ENCODE assay signal across 18 cellular contexts in genomic region chr3:98581474-98581873, GRCh38. TPM values are rescaled to one million over a fixed set of nuclear protein-coding genes. Genes with fewer than 3 reads are reported as not detected.
A peak's percentile ranks its signal among the peaks of the same experiment; 100 is the strongest.
DNase-seq lines count a peak whose midpoint lies in the region; ATAC-seq, FAIRE-seq and TF ChIP-seq lines count a peak whose summit lies in the region.
"Had no signal": no experiment of that assay in that cellular context is flagged by ENCODE, and none has a peak within 500 bp of the region (broad histone marks: within the 10 kb centered on the region; RNA-seq: fewer than 3 reads in every experiment).

No MANE protein-coding gene starts in this region.

- no peak for TF ChIP-seq POLR2A in breast epithelium (IDR thresholded peaks at IDR 0.05)
- no peak for TF ChIP-seq POLR2A in GM12878 (IDR thresholded peaks at IDR 0.05; ENCODE audit: low read depth, low read length)

- no peaks in the 10 kb centered on the region for H3K9me3 Mint-ChIP-seq in MCF 10A (ENCODE audit: unreplicated experiment)
- H3K9me3 Mint-ChIP-seq in activated T-helper 1 cell treated with anti-CD3 and anti-CD28 coated beads, Interleukin-12 subunit alpha, Interleukin-12 subunit beta, Interleukin-2, Interleukin-4 antibody, amounts not matched to agents 30 ng/mL and 10 ng/mL and 1 ng/mL, durations not matched to agents 14 hours and 24 hours and 36 hours, result no peaks in the 10 kb centered on the region
- H3K9me3 Mint-ChIP-seq: H9 had no signal

- intact Hi-C loops in MCF 10A (cut with micrococcal nuclease), result no loop called here
- intact Hi-C loops in breast epithelium (cut with DNase I; ENCODE audit: low total_unique reads), result no loop called here
- intact Hi-C loops in GM12878 (cut with micrococcal nuclease; ENCODE audit: unreplicated experiment), result no loop called here
- intact Hi-C loops in activated T-helper 1 cell treated with anti-CD3 and anti-CD28 coated beads, Interleukin-12 subunit alpha, Interleukin-12 subunit beta, Interleukin-2, Interleukin-4 antibody, amounts not matched to agents 30 ng/mL and 10 ng/mL and 1 ng/mL, durations not matched to agents 14 hours and 24 hours and 36 hours (cut with micrococcal nuclease), result no loop called here

- H3K4me1 Mint-ChIP-seq in MCF 10A (ENCODE audit: insufficient read depth, unreplicated experiment), result peaks cover 24% of the 10 kb centered on the region
- H3K4me1 Mint-ChIP-seq in activated T-helper 1 cell treated with anti-CD3 and anti-CD28 coated beads, Interleukin-12 subunit alpha, Interleukin-12 subunit beta, Interleukin-2, Interleukin-4 antibody, amounts not matched to agents 30 ng/mL and 10 ng/mL and 1 ng/mL, durations not matched to agents 14 hours and 24 hours and 36 hours (ENCODE audit: low read depth), result peaks cover 62% of the 10 kb centered on the region

- H3K4me3 Mint-ChIP-seq in MCF 10A (ENCODE audit: unreplicated experiment), result no peak overlapping the region
- H3K4me3 Mint-ChIP-seq in activated T-helper 1 cell treated with anti-CD3 and anti-CD28 coated beads, Interleukin-12 subunit alpha, Interleukin-12 subunit beta, Interleukin-2, Interleukin-4 antibody, amounts not matched to agents 30 ng/mL and 10 ng/mL and 1 ng/mL, durations not matched to agents 14 hours and 24 hours and 36 hours, result no peak overlapping the region
- H3K4me3 Mint-ChIP-seq: H9 had no signal

- POLR2A ChIA-PET in MCF 10A (lab: Yijun Ruan, JAX), result interaction anchor here (1.0 kb wide), 1 partner anchor 11 kb away, joined by 5 read pairs; the partner anchor contains the start of gene CPOX
- POLR2A ChIA-PET in GM12878 (lab: Charles Lee), result interaction anchor here (1.1 to 1.4 kb wide), 2 partner anchors 9 to 12 kb away, joined by 3 to 6 read pairs; partner anchors contain the start of gene CPOX

- no peak for TF ChIP-seq EP300 in GM12878 (IDR thresholded peaks at IDR 0.05; ENCODE audit: borderline replicate concordance in 1 of 2, control insufficient read depth in 1 of 2, low read depth in 2 of 2, low read length in 2 of 2)

- H3K27ac Mint-ChIP-seq in MCF 10A (ENCODE audit: low read depth, unreplicated experiment), result peak overlapping the region; percentile 50
- H3K27ac Mint-ChIP-seq in activated T-helper 1 cell treated with anti-CD3 and anti-CD28 coated beads, Interleukin-12 subunit alpha, Interleukin-12 subunit beta, Interleukin-2, Interleukin-4 antibody, amounts not matched to agents 30 ng/mL and 10 ng/mL and 1 ng/mL, durations not matched to agents 14 hours and 24 hours and 36 hours, result no peak overlapping the region
- H3K27ac Mint-ChIP-seq: H9 had no signal

- no peak overlapping the region for H2AFZ ChIP-seq in GM12878 (ENCODE audit: control insufficient read depth, low read depth, low read length)

- H3K4me3 ChIP-seq in breast epithelium (no peak overlapping the region), GM12878 (no peak overlapping the region)
- H3K4me3 ChIP-seq: MG63, Peyer's patch had no signal

- no peak overlapping the region for H3K9ac ChIP-seq in GM12878 (ENCODE audit: control insufficient read depth, insufficient read depth, low read length)

- DNase-seq in MCF 10A (ENCODE audit: unreplicated experiment), result no peak
- no peak for DNase-seq in breast epithelium (ENCODE audit: low spot score in 2 of 2)
- no peak for DNase-seq in GM12878 (ENCODE audit: low read depth, low spot score)
- DNase-seq in RKO (ENCODE audit: low spot score), result no peak
- DNase-seq in activated T-helper 1 cell treated with anti-CD3 and anti-CD28 coated beads, Interleukin-12 subunit alpha, Interleukin-12 subunit beta, Interleukin-2, Interleukin-4 antibody, amounts not matched to agents 30 ng/mL and 10 ng/mL and 1 ng/mL, durations not matched to agents 14 hours and 24 hours and 36 hours (ENCODE audit: low spot score), result no peak
- no peak for DNase-seq in CD1c-positive myeloid dendritic cell (ENCODE audit: extremely low spot score)
- DNase-seq in NCI-H2171 treated with DMSO at 0.1 percent for 48 hours (lab: John Stamatoyannopoulos, UW), result no peak
- DNase-seq: H9, MG63, NCI-H1092, NCI-H146, NCI-H2081, NCI-H524, Peyer's patch, Right ventricle myocardium superior had no signal

- 0 out of 2 replicates have a peak overlapping the region, but pooled peaks have one; percentile 2 for H3K4me2 ChIP-seq in GM12878 (ENCODE audit: control insufficient read depth, insufficient read depth)

- SMC1A ChIA-PET in GM12878 (lab: Charles Lee; ENCODE audit: uncharacterized antibody, unreplicated experiment), result interaction anchor here (0.9 to 1.7 kb wide), 8 partner anchors 9 to 394 kb away, joined by 3 to 10 read pairs (median 3); no protein-coding TSS in a partner anchor

- RAD21 ChIA-PET in GM12878 (lab: Charles Lee; ENCODE audit: unreplicated experiment), result interaction anchor here (1.2 kb wide), 1 partner anchor 8 kb away, joined by 5 read pairs; no protein-coding TSS in a partner anchor

- 95% methylated on average over 1 of the region's 1 CpG for WGBS in GM12878 (ENCODE audit: insufficient coverage, insufficient replicate concordance, low lambda C conversion rate, missing lambda C conversion rate)

- CTCF ChIA-PET in MCF 10A (lab: Yijun Ruan, JAX), result interaction anchor here (0.5 to 1.4 kb wide), 8 partner anchors 8 to 1166 kb away, joined by 3 to 5 read pairs (median 4); partner anchors contain the start of gene CPOX
- CTCF ChIA-PET in GM12878 (lab: Yijun Ruan, JAX), result interaction anchor here (0.8 to 2.6 kb wide), 7 partner anchors 10 to 252 kb away, joined by 3 to 14 read pairs (median 3); no protein-coding TSS in a partner anchor

- TF ChIP-seq CTCF in MCF 10A (IDR thresholded peaks at IDR 0.05; ENCODE audit: unreplicated experiment) (no peak), breast epithelium (IDR thresholded peaks at IDR 0.05) (no peak), GM12878 (IDR thresholded peaks at IDR 0.05 in 2 of 3, conservative IDR thresholded peaks at IDR 0.05 in 1 of 3; ENCODE audit: control insufficient read depth in 2 of 3, extremely low read depth in 1 of 3, insufficient read depth in 1 of 3, low read depth in 3 of 3, low read length in 3 of 3) (no peak)

- H3K4me1 ChIP-seq in breast epithelium (no peaks in the 10 kb centered on the region), GM12878 (ENCODE audit: control insufficient read depth, insufficient read depth, low read length) (no peaks in the 10 kb centered on the region)
- H3K4me1 ChIP-seq: Peyer's patch had no signal

- H3K9me3 ChIP-seq in breast epithelium (no peaks in the 10 kb centered on the region), GM12878 (replicated peaks; ENCODE audit: control insufficient read depth, insufficient read depth, low read length) (no peaks in the 10 kb centered on the region; the same call in 2 of the 3 replicates)
- H3K9me3 ChIP-seq: MG63, Peyer's patch had no signal

- peaks cover 54% of the 10 kb centered on the region for H3K36me3 Mint-ChIP-seq in MCF 10A (ENCODE audit: insufficient read depth, unreplicated experiment)
- H3K36me3 Mint-ChIP-seq in activated T-helper 1 cell treated with anti-CD3 and anti-CD28 coated beads, Interleukin-12 subunit alpha, Interleukin-12 subunit beta, Interleukin-2, Interleukin-4 antibody, amounts not matched to agents 30 ng/mL and 10 ng/mL and 1 ng/mL, durations not matched to agents 14 hours and 24 hours and 36 hours (ENCODE audit: low read depth), result peaks cover 72% of the 10 kb centered on the region

- no peak for FAIRE-seq in GM12878 (lab: Jason Lieb, UNC)

- H4K20me1 ChIP-seq in GM12878 (ENCODE audit: control insufficient read depth, insufficient read depth), result no peaks in the 10 kb centered on the region; the same call in 1 of the 2 replicates

- no peak for TF ChIP-seq RAD21 in GM12878 (IDR thresholded peaks at IDR 0.05; ENCODE audit: insufficient read depth, low read depth, low read length)

- H3K27ac ChIP-seq in breast epithelium (no peak overlapping the region), GM12878 (ENCODE audit: control insufficient read depth, insufficient read depth) (no peak overlapping the region), layer of hippocampus (ENCODE audit: low read depth, low read length) (peak overlapping the region; percentile 77)
- H3K27ac ChIP-seq: C4-2B, Peyer's patch had no signal

- in situ Hi-C loops in GM12878 (cut with MboI), result no loop called here

- H3K79me2 ChIP-seq in GM12878 (ENCODE audit: control insufficient read depth, insufficient read depth, low read length), result peaks cover 35% of the 10 kb centered on the region

- no peaks in the 10 kb centered on the region for H3K27me3 ChIP-seq in breast epithelium
- H3K27me3 ChIP-seq in GM12878 (replicated peaks in 1 of 2; ENCODE audit: control insufficient read depth in 2 of 2, insufficient read depth in 2 of 2, low read length in 1 of 2), result no peaks in the 10 kb centered on the region
- no peaks in the 10 kb centered on the region for H3K27me3 ChIP-seq in layer of hippocampus (ENCODE audit: control insufficient read depth, insufficient read depth, low read length)
- H3K27me3 ChIP-seq: MG63, Peyer's patch had no signal

- no peaks in the 10 kb centered on the region for H3K27me3 Mint-ChIP-seq in MCF 10A (ENCODE audit: insufficient read depth, unreplicated experiment)
- no peaks in the 10 kb centered on the region for H3K27me3 Mint-ChIP-seq in activated T-helper 1 cell treated with anti-CD3 and anti-CD28 coated beads, Interleukin-12 subunit alpha, Interleukin-12 subunit beta, Interleukin-2, Interleukin-4 antibody, amounts not matched to agents 30 ng/mL and 10 ng/mL and 1 ng/mL, durations not matched to agents 14 hours and 24 hours and 36 hours (ENCODE audit: insufficient read depth)

- no TSS peak for BruUV-seq in MCF 10A (replicated peaks; lab: Mats Ljungman, UMichigan)
- BruUV-seq in GM12878 (replicated peaks; lab: Mats Ljungman, UMichigan), result no TSS peak

- no peak for ATAC-seq in GM12878

- H3K36me3 ChIP-seq in breast epithelium, result no peaks in the 10 kb centered on the region
- H3K36me3 ChIP-seq in GM12878 (ENCODE audit: control insufficient read depth in 2 of 2, insufficient read depth in 2 of 2, low read length in 1 of 2), result peaks cover 7 to 45% of the 10 kb centered on the region in 2 experiments

RNA-seq across cellular contexts. Expression of gene CPOX, which starts 11.9 kb away (rescaled TPM):
- total RNA-seq in MCF 10A (2022), result 10.8 and 11.2 TPM in 2 replicates
- 10 to 100 TPM; 14.4 to 22.1 (median 15.1) TPM for total RNA-seq in breast epithelium
- total RNA-seq in GM12878 (2013; cell fraction: nucleolus; rRNA removed), result 67.1 and 69.2 TPM in 2 replicates
- 71.8 and 75.9 TPM in 2 replicates for total RNA-seq in GM12878 (2014; rRNA removed)
- 51.0 and 53.2 TPM in 2 replicates for total RNA-seq in GM12878 (2014; rRNA removed; fragmentation: Illumina TruSeq; extraction: Trizol)
- total RNA-seq in GM12878 (2021), result 69.4 and 72.6 TPM in 2 replicates
- 31.0 TPM for polyA plus RNA-seq in GM12878 (2011; ENCODE audit: low read depth)
- polyA plus RNA-seq in GM12878 (2011; rRNA removed), result 65.8 and 67.0 TPM in 2 replicates
- polyA plus RNA-seq in GM12878 (2011; cell fraction: cytosol; rRNA removed), result 37.8 and 41.4 TPM in 2 replicates
- 79.0 and 107 TPM in 2 replicates for polyA plus RNA-seq in GM12878 (2011; cell fraction: nucleus; rRNA removed)
- 44.9 and 69.6 TPM in 2 replicates for polyA plus RNA-seq in GM12878 (2012)
- 61.8 and 63.7 TPM in 2 replicates for polyA plus RNA-seq in GM12878 (2014; fragmentation: Illumina TruSeq; extraction: Trizol)
- polyA plus RNA-seq in GM12878 (2014; fragmentation: Nextera tagmentation; extraction: Ambion mirVana), result 10 to 100 TPM; 40.7 to 45.8 TPM
- 66.4 and 78.0 TPM in 2 replicates for polyA plus RNA-seq in GM12878 (2014; rRNA removed)
- 10 to 100 TPM; 63.3 to 67.6 TPM for polyA plus RNA-seq in GM12878 (2016; fragmentation: Nextera tagmentation; extraction: Ambion mirVana)
- polyA minus RNA-seq in GM12878 (2011; rRNA and poly(A)+ RNA removed), result 31.7 and 38.3 TPM in 2 replicates
- 13.1 and 19.1 TPM in 2 replicates for polyA minus RNA-seq in GM12878 (2011; cell fraction: cytosol; rRNA and poly(A)+ RNA removed)
- polyA minus RNA-seq in GM12878 (2011; cell fraction: nucleus; rRNA and poly(A)+ RNA removed), result 23.1 and 39.6 TPM in 2 replicates
- total RNA-seq in activated T-helper 1 cell treated with anti-CD3 and anti-CD28 coated beads, Interleukin-12 subunit alpha, Interleukin-12 subunit beta, Interleukin-2, Interleukin-4 antibody, amounts not matched to agents 30 ng/mL and 10 ng/mL and 1 ng/mL, durations not matched to agents 14 hours and 24 hours and 36 hours, result 42.2 and 47.4 TPM in 2 replicates

RNA-seq across cellular contexts. Expression of gene GPR15, which starts 49.7 kb away (rescaled TPM):
- not detected in 2 replicates for total RNA-seq in MCF 10A (2022)
- total RNA-seq in breast epithelium, result 1 to 10 TPM in 1 of 3 donors, under 1 TPM in 1, not detected in 1; 0.59 to 1.6 TPM
- total RNA-seq in GM12878 (2013; cell fraction: nucleolus; rRNA removed), result 136 and 143 TPM in 2 replicates
- 150 and 170 TPM in 2 replicates for total RNA-seq in GM12878 (2014; rRNA removed)
- 118 and 119 TPM in 2 replicates for total RNA-seq in GM12878 (2014; rRNA removed; fragmentation: Illumina TruSeq; extraction: Trizol)
- total RNA-seq in GM12878 (2021), result 105 TPM in 2 replicates
- 81.6 TPM for polyA plus RNA-seq in GM12878 (2011; ENCODE audit: low read depth)
- polyA plus RNA-seq in GM12878 (2011; rRNA removed), result 68.3 and 87.9 TPM in 2 replicates
- 77.7 and 84.8 TPM in 2 replicates for polyA plus RNA-seq in GM12878 (2011; cell fraction: cytosol; rRNA removed)
- 59.0 and 81.9 TPM in 2 replicates for polyA plus RNA-seq in GM12878 (2011; cell fraction: nucleus; rRNA removed)
- polyA plus RNA-seq in GM12878 (2012), result 69.4 and 117 TPM in 2 replicates
- 113 and 116 TPM in 2 replicates for polyA plus RNA-seq in GM12878 (2014; fragmentation: Illumina TruSeq; extraction: Trizol)
- 100 to 1,000 TPM in 1 of 2 experiments, 10 to 100 TPM in 1; 70.7 to 145 TPM for polyA plus RNA-seq in GM12878 (2014; fragmentation: Nextera tagmentation; extraction: Ambion mirVana)
- 82.7 and 83.9 TPM in 2 replicates for polyA plus RNA-seq in GM12878 (2014; rRNA removed)
- polyA plus RNA-seq in GM12878 (2016; fragmentation: Nextera tagmentation; extraction: Ambion mirVana), result 100 to 1,000 TPM; 146 to 150 TPM
- polyA minus RNA-seq in GM12878 (2011; rRNA and poly(A)+ RNA removed), result 142 and 145 TPM in 2 replicates
- polyA minus RNA-seq in GM12878 (2011; cell fraction: cytosol; rRNA and poly(A)+ RNA removed), result 29.7 and 31.3 TPM in 2 replicates
- 79.2 and 93.9 TPM in 2 replicates for polyA minus RNA-seq in GM12878 (2011; cell fraction: nucleus; rRNA and poly(A)+ RNA removed)
- total RNA-seq in activated T-helper 1 cell treated with anti-CD3 and anti-CD28 coated beads, Interleukin-12 subunit alpha, Interleukin-12 subunit beta, Interleukin-2, Interleukin-4 antibody, amounts not matched to agents 30 ng/mL and 10 ng/mL and 1 ng/mL, durations not matched to agents 14 hours and 24 hours and 36 hours, result 5.6 and 6.8 TPM in 2 replicates
- total RNA-seq: A673, H9, Right ventricle myocardium superior had no signal

RNA-seq across cellular contexts. Expression of gene CLDND1, which starts 58.8 kb away (rescaled TPM):
- total RNA-seq in MCF 10A (2022), result 128 and 173 TPM in 2 replicates
- 100 to 1,000 TPM; 113 to 121 (median 114) TPM for total RNA-seq in breast epithelium
- 296 and 302 TPM in 2 replicates for total RNA-seq in GM12878 (2013; cell fraction: nucleolus; rRNA removed)
- 123 and 164 TPM in 2 replicates for total RNA-seq in GM12878 (2014; rRNA removed)
- 97.8 and 101 TPM in 2 replicates for total RNA-seq in GM12878 (2014; rRNA removed; fragmentation: Illumina TruSeq; extraction: Trizol)
- 124 and 130 TPM in 2 replicates for total RNA-seq in GM12878 (2021)
- 100 TPM for polyA plus RNA-seq in GM12878 (2011; ENCODE audit: low read depth)
- 225 and 259 TPM in 2 replicates for polyA plus RNA-seq in GM12878 (2011; rRNA removed)
- 110 and 197 TPM in 2 replicates for polyA plus RNA-seq in GM12878 (2011; cell fraction: cytosol; rRNA removed)
- polyA plus RNA-seq in GM12878 (2011; cell fraction: nucleus; rRNA removed), result 273 and 287 TPM in 2 replicates
- polyA plus RNA-seq in GM12878 (2012), result 130 and 134 TPM in 2 replicates
- 173 and 232 TPM in 2 replicates for polyA plus RNA-seq in GM12878 (2014; fragmentation: Illumina TruSeq; extraction: Trizol)
- polyA plus RNA-seq in GM12878 (2014; fragmentation: Nextera tagmentation; extraction: Ambion mirVana), result 100 to 1,000 TPM; 150 to 163 TPM
- polyA plus RNA-seq in GM12878 (2014; rRNA removed), result 144 and 154 TPM in 2 replicates
- 100 to 1,000 TPM; 144 to 154 TPM for polyA plus RNA-seq in GM12878 (2016; fragmentation: Nextera tagmentation; extraction: Ambion mirVana)
- polyA minus RNA-seq in GM12878 (2011; rRNA and poly(A)+ RNA removed), result 210 and 247 TPM in 2 replicates
- 72.8 and 86.1 TPM in 2 replicates for polyA minus RNA-seq in GM12878 (2011; cell fraction: cytosol; rRNA and poly(A)+ RNA removed)
- polyA minus RNA-seq in GM12878 (2011; cell fraction: nucleus; rRNA and poly(A)+ RNA removed), result 149 and 181 TPM in 2 replicates
- 314 and 328 TPM in 2 replicates for total RNA-seq in activated T-helper 1 cell treated with anti-CD3 and anti-CD28 coated beads, Interleukin-12 subunit alpha, Interleukin-12 subunit beta, Interleukin-2, Interleukin-4 antibody, amounts not matched to agents 30 ng/mL and 10 ng/mL and 1 ng/mL, durations not matched to agents 14 hours and 24 hours and 36 hours

Comparison
In these comparisons a context has a peak if more than half of its experiments do, and no peak if none do; other contexts are left out.
1. RNA of gene GPR15, which starts 49.7 kb away (total RNA-seq): 105 to 170 TPM in GM12878; 5.6 to 6.8 TPM in activated T-helper 1 cell treated with anti-CD3 and anti-CD28 coated beads, Interleukin-12 subunit alpha, Interleukin-12 subunit beta, Interleukin-2, Interleukin-4 antibody, amounts not matched to agents 30 ng/mL and 10 ng/mL and 1 ng/mL, durations not matched to agents 14 hours and 24 hours and 36 hours, 0.59 to 1.6 TPM in breast epithelium and not detected in MCF 10A; every median in the first group is over 10 times any median in the second.